11 cellular contexts compared by ENCODE assay signal in genomic region chr12:116538076-116538591, GRCh38. TPM values are rescaled to one million over a fixed set of nuclear protein-coding genes. Genes with fewer than 3 reads are reported as not detected.
DNase-seq lines count a peak whose midpoint lies in the region; ATAC-seq and FAIRE-seq lines count a peak whose summit lies in the region.
"Had no signal": no experiment of that assay in that cellular context is flagged by ENCODE, and none has a peak within 500 bp of the region (broad histone marks: within the 10 kb centered on the region; RNA-seq: fewer than 3 reads in every experiment).

No MANE protein-coding gene starts in this region.

- DNase-seq in Caki2 (ENCODE audit: low read depth) (peak; percentile 44), NCI-H187 treated with DMSO at 0.1 percent for 48 hours (lab: John Stamatoyannopoulos, UW) (no peak), NCI-H2029 (lab: John Stamatoyannopoulos, UW) (no peak), frontal cortex (ENCODE audit: low spot score in 2 of 2) (no peak), superior temporal gyrus (ENCODE audit: extremely low spot score) (no peak)
- DNase-seq: CD4-positive, alpha-beta T cell; endodermal cell; left lung had no signal

- no peaks in the 10 kb centered on the region for H3K9me3 Mint-ChIP-seq in activated naive CD8-positive, alpha-beta T cell (ENCODE audit: low read depth)
- H3K9me3 Mint-ChIP-seq: CD4-positive, alpha-beta T cell; endodermal cell had no signal

- FAIRE-seq in frontal cortex (lab: Jason Lieb, UNC), result no peak

- no peak overlapping the region for H3K27ac Mint-ChIP-seq in activated naive CD8-positive, alpha-beta T cell
- H3K27ac Mint-ChIP-seq: CD4-positive, alpha-beta T cell; endodermal cell had no signal

- H3K4me1 Mint-ChIP-seq in activated naive CD8-positive, alpha-beta T cell (ENCODE audit: low read depth), result peaks cover 22% of the 10 kb centered on the region

- no peaks in the 10 kb centered on the region for H3K36me3 Mint-ChIP-seq in activated naive CD8-positive, alpha-beta T cell

- no peaks in the 10 kb centered on the region for H3K27me3 Mint-ChIP-seq in activated naive CD8-positive, alpha-beta T cell
- H3K27me3 Mint-ChIP-seq: CD4-positive, alpha-beta T cell had no signal

- ATAC-seq in GM19351 (IDR thresholded peaks at IDR 0.05; ENCODE audit: unreplicated experiment), result peak; percentile 55
- peak; percentile 54 for ATAC-seq in HG03064 (IDR thresholded peaks at IDR 0.05; ENCODE audit: low read depth, unreplicated experiment)
- ATAC-seq: left lung had no signal

- peak overlapping the region; percentile 51 for H3K4me3 Mint-ChIP-seq in activated naive CD8-positive, alpha-beta T cell
- H3K4me3 Mint-ChIP-seq: endodermal cell had no signal

- in situ Hi-C loops in Caki2 (cut with HindIII; ENCODE audit: low pct_unique_long_range_greater_than_20kb, low sequenced_read_pairs), result no loop called here

RNA-seq across cellular contexts. Expression of gene MAP1LC3B2, which starts 21.0 kb away (rescaled TPM):
- total RNA-seq in Caki2 (2014; rRNA removed; shearing (Covaris generic); ENCODE audit: low replicate concordance), result 2.7 TPM in 1 of 2 replicates, not detected in the other
- total RNA-seq in frontal cortex, result 0.82 TPM
